9 cellular contexts compared by ENCODE assay signal in the genomic region with DNA sequence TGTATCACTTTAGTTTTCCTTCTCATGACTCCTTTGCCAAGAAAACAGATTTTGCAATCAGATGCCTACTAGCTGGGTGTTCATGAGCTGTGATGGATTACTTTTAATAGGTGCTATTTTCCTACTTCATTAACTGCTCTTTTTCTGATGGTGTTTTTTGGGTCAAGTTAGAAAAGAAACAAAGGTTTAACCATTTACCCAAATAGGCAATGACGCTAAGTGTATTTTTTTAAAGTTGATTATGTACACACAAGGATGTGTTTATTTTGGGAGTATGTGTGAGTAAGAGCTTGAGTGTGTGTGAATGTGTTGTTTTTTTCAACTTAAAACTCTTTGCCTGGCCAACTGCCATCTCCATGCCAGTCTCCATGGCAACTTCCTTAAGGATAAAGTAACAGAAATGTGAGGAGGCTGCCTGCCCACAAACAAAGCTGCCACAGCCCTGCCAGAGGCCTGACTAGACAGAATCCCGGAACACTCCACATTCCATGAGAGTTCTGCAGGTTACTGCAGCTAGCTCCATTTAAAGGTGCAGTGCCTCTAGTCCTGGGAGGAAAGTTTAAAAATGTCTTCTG.
DNase-seq lines count a peak whose midpoint lies in the region; ATAC-seq, FAIRE-seq and TF ChIP-seq lines count a peak whose summit lies in the region.
"Had no signal": no experiment of that assay in that cellular context is flagged by ENCODE, and none has a peak within 500 bp of the region (broad histone marks: within the 10 kb centered on the region; RNA-seq: fewer than 3 reads in every experiment).

No MANE protein-coding gene starts in this region.

- H3K27me3 ChIP-seq in heart left ventricle, result no peaks in the 10 kb centered on the region

- no peaks in the 10 kb centered on the region for H3K36me3 ChIP-seq in heart left ventricle

- DNase-seq in NCI-H2081 (lab: John Stamatoyannopoulos, UW), result peak; percentile 16 to 74
- no peak for DNase-seq in NCI-H2081 treated with DMSO at 0.1 percent for 48 hours (lab: John Stamatoyannopoulos, UW)
- DNase-seq in heart left ventricle, result peak in 4 of 5 donors; percentile 42 to 61 (median 50)
- DNase-seq in retinal pigment epithelial cell (ENCODE audit: low read depth), result peak; percentile 100
- no peak for DNase-seq in naive thymus-derived CD8-positive, alpha-beta T cell
- no peak for DNase-seq in stimulated activated naive CD4-positive, alpha-beta T cell treated with Interleukin-2 at 50 U/mL for 16 hours (lab: John Stamatoyannopoulos, UW)
- no peak for DNase-seq in GM19239 (ENCODE audit: insufficient read length, low spot score)

- peaks cover 0 to 4% (median 0%) of the 10 kb centered on the region in 12 donors for H3K9me3 ChIP-seq in heart left ventricle

- intact Hi-C loops in heart left ventricle (cut with DNase I), result no loop called here

- peak overlapping the region in 1 of 12 donors; percentile 34 for H3K27ac ChIP-seq in heart left ventricle

- WGBS in heart left ventricle, 4 donors, result 13 to 21% (median 21%) methylated on average over 2 of the region's 2 CpGs

- H3K4me3 ChIP-seq in heart left ventricle (no peak overlapping the region), retinal pigment epithelial cell (ENCODE audit: low read length) (no peak overlapping the region)

- TF ChIP-seq CTCF in heart left ventricle (IDR thresholded peaks at IDR 0.05), result no peak
- no peak for TF ChIP-seq CTCF in retinal pigment epithelial cell (conservative IDR thresholded peaks at IDR 0.05; ENCODE audit: low read depth, low read length)

- POLR2A ChIA-PET in naive thymus-derived CD8-positive, alpha-beta T cell (lab: Charles Lee), result no interaction called here

- no peaks in the 10 kb centered on the region for H3K36me3 Mint-ChIP-seq in naive thymus-derived CD8-positive, alpha-beta T cell

- no peak overlapping the region for H3K4me3 Mint-ChIP-seq in naive thymus-derived CD8-positive, alpha-beta T cell
- H3K4me3 Mint-ChIP-seq: B cell had no signal

- peaks cover 0 to 7% (median 0%) of the 10 kb centered on the region in 9 donors for H3K9me3 Mint-ChIP-seq in naive thymus-derived CD8-positive, alpha-beta T cell

- FAIRE-seq in TTC549 (lab: Jason Lieb, UNC) (peak; percentile 65), GM19239 (lab: Jason Lieb, UNC) (no peak)

- no peaks in the 10 kb centered on the region for H3K27me3 Mint-ChIP-seq in naive thymus-derived CD8-positive, alpha-beta T cell
- H3K27me3 Mint-ChIP-seq: B cell had no signal

- ATAC-seq in heart left ventricle, result peak in 3 of 4 donors; percentile 82 to 94 (median 85)
- no peak for ATAC-seq in naive thymus-derived CD8-positive, alpha-beta T cell

- no peak for TF ChIP-seq POLR2A in heart left ventricle (IDR thresholded peaks at IDR 0.05)

- no peak overlapping the region for H3K27ac Mint-ChIP-seq in naive thymus-derived CD8-positive, alpha-beta T cell
- H3K27ac Mint-ChIP-seq: B cell had no signal

- no peaks in the 10 kb centered on the region for H3K4me1 Mint-ChIP-seq in naive thymus-derived CD8-positive, alpha-beta T cell
- H3K4me1 Mint-ChIP-seq: B cell had no signal

- peaks cover 0 to 12% (median 6%) of the 10 kb centered on the region in 12 donors for H3K4me1 ChIP-seq in heart left ventricle

Comparison
In these comparisons a context has a peak if more than half of its experiments do, and no peak if none do; other contexts are left out.
1. DNase-seq: peak in NCI-H2081 (2 of 2), heart left ventricle (4 of 5) and retinal pigment epithelial cell (single experiment); none in NCI-H2081 treated with DMSO at 0.1 percent for 48 hours (single experiment), naive thymus-derived CD8-positive, alpha-beta T cell (0 of 10), stimulated activated naive CD4-positive, alpha-beta T cell treated with Interleukin-2 at 50 U/mL for 16 hours (single experiment) and GM19239 (single experiment).
2. ATAC-seq: peak in heart left ventricle (3 of 4); none in naive thymus-derived CD8-positive, alpha-beta T cell (0 of 2).